ENCODE assay signal across 24 cellular contexts in the genomic region with DNA sequence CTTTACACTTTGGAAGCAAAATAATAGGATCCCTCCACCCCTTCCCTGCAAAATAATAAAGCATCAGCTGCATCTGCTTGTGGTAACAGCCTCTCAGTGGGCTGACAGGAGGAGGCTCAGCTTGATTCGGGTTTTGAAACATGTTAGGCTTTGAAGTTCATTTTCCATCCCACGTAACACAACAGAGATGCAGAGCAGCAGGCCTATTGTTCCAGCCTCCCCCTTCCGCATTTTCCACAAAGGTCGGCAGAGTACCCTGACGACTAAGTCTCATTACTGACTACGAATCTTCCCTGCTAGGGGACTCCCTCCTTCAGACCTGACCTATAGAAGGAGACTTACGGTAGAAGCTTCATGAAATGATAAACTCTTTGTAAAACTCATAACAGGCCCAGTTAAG.
DNase-seq lines count a peak whose midpoint lies in the region; ATAC-seq, FAIRE-seq and TF ChIP-seq lines count a peak whose summit lies in the region.
"Had no signal": no experiment of that assay in that cellular context is flagged by ENCODE, and none has a peak within 500 bp of the region (broad histone marks: within the 10 kb centered on the region; RNA-seq: fewer than 3 reads in every experiment).

No MANE protein-coding gene starts in this region.

- H3K4me3 Mint-ChIP-seq in nephron, result no peak overlapping the region
- no peak overlapping the region for H3K4me3 Mint-ChIP-seq in naive thymus-derived CD8-positive, alpha-beta T cell
- H3K4me3 Mint-ChIP-seq: activated naive CD4-positive, alpha-beta T cell treated with anti-CD3 and anti-CD28 coated beads for 36 hours; activated T-cell treated with anti-CD3 and anti-CD28 coated beads, Interleukin-2, amount 50 U/mL, for 4 hours; CD4-positive, CD25-positive, alpha-beta regulatory T cell; stimulated activated memory B cell treated with anti-CD40 and anti-IgM and Interleukin-4, amounts not matched to agents 10 μg/mL and 1 μg/mL and 100 μg/mL, for 72 hours had no signal

- H3K27me3 Mint-ChIP-seq in nephron (ENCODE audit: low read depth), result peaks cover 3% of the 10 kb centered on the region
- H3K27me3 Mint-ChIP-seq in naive thymus-derived CD8-positive, alpha-beta T cell, result peaks cover 0 to 1% (median 0%) of the 10 kb centered on the region in 5 donors
- H3K27me3 Mint-ChIP-seq: stimulated activated memory B cell treated with anti-CD40 and anti-IgM and Interleukin-4, amounts not matched to agents 10 μg/mL and 1 μg/mL and 100 μg/mL, for 72 hours had no signal

- H3K9me3 Mint-ChIP-seq in nephron, result no peaks in the 10 kb centered on the region
- no peaks in the 10 kb centered on the region for H3K9me3 Mint-ChIP-seq in naive thymus-derived CD8-positive, alpha-beta T cell
- H3K9me3 Mint-ChIP-seq: activated naive CD4-positive, alpha-beta T cell treated with anti-CD3 and anti-CD28 coated beads for 36 hours; activated T-cell treated with anti-CD3 and anti-CD28 coated beads, Interleukin-2, amount 50 U/mL, for 4 hours; CD4-positive, CD25-positive, alpha-beta regulatory T cell; stimulated activated memory B cell treated with anti-CD40 and anti-IgM and Interleukin-4, amounts not matched to agents 10 μg/mL and 1 μg/mL and 100 μg/mL, for 72 hours had no signal

- no peaks in the 10 kb centered on the region for H3K36me3 Mint-ChIP-seq in nephron (ENCODE audit: low read depth)
- H3K36me3 Mint-ChIP-seq in naive thymus-derived CD8-positive, alpha-beta T cell, result no peaks in the 10 kb centered on the region
- H3K36me3 Mint-ChIP-seq: CD4-positive, CD25-positive, alpha-beta regulatory T cell; stimulated activated memory B cell treated with anti-CD40 and anti-IgM and Interleukin-4, amounts not matched to agents 10 μg/mL and 1 μg/mL and 100 μg/mL, for 72 hours had no signal

- POLR2A ChIA-PET in naive thymus-derived CD8-positive, alpha-beta T cell (lab: Charles Lee), result no interaction called here

- ATAC-seq in naive thymus-derived CD8-positive, alpha-beta T cell, result no peak
- ATAC-seq in GM18498 (IDR thresholded peaks at IDR 0.05; ENCODE audit: unreplicated experiment) (no peak), HG02610 (IDR thresholded peaks at IDR 0.05; ENCODE audit: unreplicated experiment) (no peak)
- ATAC-seq: activated T-cell treated with anti-CD3 and anti-CD28 coated beads, Interleukin-2, amount 50 U/mL, for 4 hours; GM12878; heart right ventricle; pancreas; stimulated activated memory B cell treated with anti-CD40 and anti-IgM and Interleukin-4, amounts not matched to agents 10 μg/mL and 1 μg/mL and 100 μg/mL, for 72 hours had no signal

- DNase-seq in ELR (ENCODE audit: low read depth) (peak; percentile 40), T1000 (lab: John Stamatoyannopoulos, UW) (peak; percentile 7), superior temporal gyrus (ENCODE audit: extremely low spot score) (no peak)
- DNase-seq in naive thymus-derived CD8-positive, alpha-beta T cell, result no peak
- DNase-seq: activated CD4-positive, CD25-positive, alpha-beta regulatory T cell treated with anti-CD3 and anti-CD28 coated beads, Interleukin-2, amount 50 U/mL, for 72 hours; activated CD8-positive, alpha-beta memory T cell treated with anti-CD3 and anti-CD28 coated beads for 24 hours; activated naive CD4-positive, alpha-beta T cell treated with anti-CD3 and anti-CD28 coated beads for 36 hours; activated T-cell treated with anti-CD3 and anti-CD28 coated beads, Interleukin-2, amount 50 U/mL, for 4 hours; CD4-positive, CD25-positive, alpha-beta regulatory T cell; heart right ventricle; Karpas-422; kidney; NCI-H1092 treated with DMSO at 0.1 percent for 48 hours; NCI-H2029 treated with DMSO at 0.1 percent for 48 hours; pancreas; sigmoid colon; SK-N-SH had no signal

- peaks cover 5% of the 10 kb centered on the region for H3K4me1 Mint-ChIP-seq in nephron
- no peaks in the 10 kb centered on the region for H3K4me1 Mint-ChIP-seq in naive thymus-derived CD8-positive, alpha-beta T cell
- H3K4me1 Mint-ChIP-seq: CD4-positive, CD25-positive, alpha-beta regulatory T cell; stimulated activated memory B cell treated with anti-CD40 and anti-IgM and Interleukin-4, amounts not matched to agents 10 μg/mL and 1 μg/mL and 100 μg/mL, for 72 hours had no signal

- FAIRE-seq in endometrium (lab: Jason Lieb, UNC), result peak; percentile 29
- FAIRE-seq: colon, GM12878, kidney, pancreas had no signal

- no peak for TF ChIP-seq CTCF in nephron (IDR thresholded peaks at IDR 0.05; ENCODE audit: unreplicated experiment in 3 of 3)

- H3K27ac Mint-ChIP-seq in nephron, result peak overlapping the region in 2 of 3 experiments; percentile 22 to 49
- no peak overlapping the region for H3K27ac Mint-ChIP-seq in naive thymus-derived CD8-positive, alpha-beta T cell
- H3K27ac Mint-ChIP-seq: activated naive CD4-positive, alpha-beta T cell treated with anti-CD3 and anti-CD28 coated beads for 36 hours; CD4-positive, CD25-positive, alpha-beta regulatory T cell; stimulated activated memory B cell treated with anti-CD40 and anti-IgM and Interleukin-4, amounts not matched to agents 10 μg/mL and 1 μg/mL and 100 μg/mL, for 72 hours had no signal

Comparison
In these comparisons a context has a peak if more than half of its experiments do, and no peak if none do; other contexts are left out.
1. DNase-seq: peak in ELR (single experiment) and T1000 (single experiment); none in naive thymus-derived CD8-positive, alpha-beta T cell (0 of 10) and superior temporal gyrus (single experiment).
2. H3K27ac Mint-ChIP-seq: peak in nephron (2 of 3); none in naive thymus-derived CD8-positive, alpha-beta T cell (0 of 10).